ENCODE assay signal across 9 cellular contexts in genomic region chr6:43180985-43181384, GRCh38. TPM values are rescaled to one million over a fixed set of nuclear protein-coding genes. Genes with fewer than 3 reads are reported as not detected.
DNase-seq lines count a peak whose midpoint lies in the region; FAIRE-seq and TF ChIP-seq lines count a peak whose summit lies in the region.
"Had no signal": no experiment of that assay in that cellular context is flagged by ENCODE, and none has a peak within 500 bp of the region (broad histone marks: within the 10 kb centered on the region; RNA-seq: fewer than 3 reads in every experiment).

No MANE protein-coding gene starts in this region.

- H3K4me1 Mint-ChIP-seq in activated CD4-positive, alpha-beta memory T cell treated with anti-CD3 and anti-CD28 coated beads, Interleukin-2, amount 10 ng/mL, durations not matched to agents 7 days and 5 days, result peaks cover 52% of the 10 kb centered on the region

- no peaks in the 10 kb centered on the region for H3K27me3 Mint-ChIP-seq in activated CD4-positive, alpha-beta memory T cell treated with anti-CD3 and anti-CD28 coated beads, Interleukin-2, amount 10 ng/mL, durations not matched to agents 7 days and 5 days

- in situ Hi-C loops in ACHN (cut with HindIII; ENCODE audit: low pct_ligation_motif_present, low pct_unique_long_range_greater_than_20kb, low sequenced_read_pairs), result no loop called here

- H3K27ac ChIP-seq in 22Rv1, result peak overlapping the region; percentile 70

- H3K27ac Mint-ChIP-seq in activated CD4-positive, alpha-beta memory T cell treated with anti-CD3 and anti-CD28 coated beads, Interleukin-2, amount 10 ng/mL, durations not matched to agents 7 days and 5 days, result peak overlapping the region; percentile 19

- DNase-seq in GM12892 (ENCODE audit: insufficient read length) (no peak), iris pigment epithelial cell (ENCODE audit: low read depth) (peak; percentile 5), ACHN (no peak), inferior parietal cortex (ENCODE audit: extremely low spot score) (no peak), foreskin melanocyte (no peak)
- no peak for DNase-seq in activated CD4-positive, alpha-beta memory T cell treated with anti-CD3 and anti-CD28 coated beads, Interleukin-2, amount 10 ng/mL, durations not matched to agents 7 days and 5 days
- DNase-seq in activated CD4-positive, CD25-positive, alpha-beta regulatory T cell treated with anti-CD3 and anti-CD28 coated beads, Interleukin-2, amount 50 U/mL, for 72 hours, result no peak
- DNase-seq: activated effector memory CD4-positive, alpha-beta T cell treated with Interleukin-2 at 50 U/mL for 16 hours had no signal

- peak; percentile 61; the same call in 1 of the 2 replicates for TF ChIP-seq POLR2A in GM12892 (IDR thresholded peaks at IDR 0.05; ENCODE audit: low read depth, low read length)

- FAIRE-seq in GM12892 (lab: Jason Lieb, UNC), result no peak

- CTCF ChIA-PET in activated CD4-positive, alpha-beta memory T cell treated with anti-CD3 and anti-CD28 coated beads, Interleukin-2, amount 10 ng/mL, durations not matched to agents 7 days and 5 days (lab: Charles Lee), result no interaction called here

- H3K9me3 Mint-ChIP-seq in activated CD4-positive, alpha-beta memory T cell treated with anti-CD3 and anti-CD28 coated beads, Interleukin-2, amount 10 ng/mL, durations not matched to agents 7 days and 5 days, result no peaks in the 10 kb centered on the region

- no peak for TF ChIP-seq CTCF in 22Rv1 (IDR thresholded peaks at IDR 0.05)

- peak overlapping the region; percentile 95 for H3K4me3 Mint-ChIP-seq in activated CD4-positive, alpha-beta memory T cell treated with anti-CD3 and anti-CD28 coated beads, Interleukin-2, amount 10 ng/mL, durations not matched to agents 7 days and 5 days

- H3K36me3 Mint-ChIP-seq in activated CD4-positive, alpha-beta memory T cell treated with anti-CD3 and anti-CD28 coated beads, Interleukin-2, amount 10 ng/mL, durations not matched to agents 7 days and 5 days (ENCODE audit: low read depth), result peaks cover 45% of the 10 kb centered on the region

- POLR2A ChIA-PET in activated CD4-positive, alpha-beta memory T cell treated with anti-CD3 and anti-CD28 coated beads, Interleukin-2, amount 10 ng/mL, durations not matched to agents 7 days and 5 days (lab: Charles Lee), result interaction anchor here (1.1 to 2.8 kb wide), 3 partner anchors 9 to 48 kb away, joined by 6 to 12 read pairs (median 9); partner anchors contain the start of gene DNPH1

RNA-seq across cellular contexts. Expression of gene CUL9, which starts 1.0 kb away (rescaled TPM):
- 29.6 TPM for polyA plus RNA-seq in GM12892 (2012; ENCODE audit: missing spikeins)
- 10 to 100 TPM; 45.0 to 45.9 TPM for total RNA-seq in activated CD4-positive, alpha-beta memory T cell treated with anti-CD3 and anti-CD28 coated beads, Interleukin-2, amount 10 ng/mL, durations not matched to agents 7 days and 5 days

RNA-seq across cellular contexts. Expression of gene SRF, which starts 9.9 kb away (rescaled TPM):
- 19.6 TPM for polyA plus RNA-seq in GM12892 (2012; ENCODE audit: missing spikeins)
- 10 to 100 TPM; 45.8 to 45.9 TPM for total RNA-seq in activated CD4-positive, alpha-beta memory T cell treated with anti-CD3 and anti-CD28 coated beads, Interleukin-2, amount 10 ng/mL, durations not matched to agents 7 days and 5 days

RNA-seq across cellular contexts. Expression of gene DNPH1, which starts 48.3 kb away (rescaled TPM):
- polyA plus RNA-seq in GM12892 (2012; ENCODE audit: missing spikeins), result 56.6 TPM
- 10 to 100 TPM; 39.6 to 42.5 TPM for total RNA-seq in activated CD4-positive, alpha-beta memory T cell treated with anti-CD3 and anti-CD28 coated beads, Interleukin-2, amount 10 ng/mL, durations not matched to agents 7 days and 5 days
